ENCODE assay signal across 7 cellular contexts in the genomic region with DNA sequence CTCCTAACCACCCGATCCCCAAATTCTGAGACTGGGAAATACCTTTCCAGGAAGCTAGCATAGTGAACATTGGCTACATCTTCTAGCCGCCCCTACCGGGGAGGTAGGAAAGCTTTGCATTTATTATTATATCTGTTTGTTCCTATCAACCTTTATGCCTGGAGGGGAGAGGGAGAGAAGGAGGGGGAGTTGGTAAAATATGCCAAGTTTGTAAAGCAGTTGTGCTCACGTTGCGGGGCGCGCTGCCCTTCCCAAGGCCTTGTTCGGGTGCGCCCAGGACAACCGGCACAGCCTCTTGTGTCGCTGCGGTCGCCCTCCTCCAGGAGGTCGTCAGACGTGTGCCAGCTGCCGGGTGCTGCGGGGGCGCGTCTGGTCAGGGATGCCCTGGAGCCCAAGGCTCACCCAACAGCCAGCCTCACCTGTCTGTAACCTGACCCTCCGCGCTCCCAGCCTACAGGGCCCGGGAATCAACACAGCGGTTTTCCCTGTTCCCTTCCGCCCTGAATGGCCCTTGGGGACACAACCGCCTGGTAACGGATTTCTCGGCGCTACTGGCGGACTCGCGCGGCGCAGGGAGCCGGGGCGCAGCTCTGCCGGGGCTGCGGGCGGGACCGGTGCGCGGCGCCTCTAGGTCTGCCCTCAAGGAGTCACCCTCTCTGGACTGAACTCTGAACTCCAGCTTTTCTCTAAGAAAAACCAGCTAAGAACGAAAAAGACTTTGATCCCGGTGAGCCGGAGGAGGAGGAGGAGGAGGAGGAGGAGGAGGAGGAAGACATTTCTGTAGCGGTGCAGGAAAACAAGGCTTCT. TPM values are rescaled to one million over a fixed set of nuclear protein-coding genes. Genes with fewer than 3 reads are reported as not detected.
A peak's percentile ranks its signal among the peaks of the same experiment; 100 is the strongest.
DNase-seq lines count a peak whose midpoint lies in the region; TF ChIP-seq lines count a peak whose summit lies in the region.

No MANE protein-coding gene starts in this region.

- no peak overlapping the region for H3K4me2 ChIP-seq in MM.1S (ENCODE audit: low read depth, low read length)

- H3K4me1 ChIP-seq in HUES48 (ENCODE audit: control insufficient read depth, insufficient read depth, low read length), result peaks cover 21% of the 10 kb centered on the region
- H3K4me1 ChIP-seq in esophagus (ENCODE audit: control insufficient read depth in 2 of 2, insufficient read depth in 2 of 2, low read length in 1 of 2), result peaks cover 0 to 4% of the 10 kb centered on the region in 2 donors
- peaks cover 13% of the 10 kb centered on the region for H3K4me1 ChIP-seq in MM.1S (ENCODE audit: low read length)

- H3F3A ChIP-seq in MM.1S (ENCODE audit: insufficient read depth, low read length), result peaks cover 14% of the 10 kb centered on the region

- TF ChIP-seq CTCF in MM.1S (IDR thresholded peaks at IDR 0.05; ENCODE audit: low read length), result no peak

- peak overlapping the region; percentile 39 for H3K27ac ChIP-seq in HUES48 (ENCODE audit: low read depth, low read length)
- no peak overlapping the region for H3K27ac ChIP-seq in esophagus (ENCODE audit: low read depth in 2 of 2, low read length in 1 of 2)
- H3K27ac ChIP-seq in MM.1S (ENCODE audit: low read length), result no peak overlapping the region

- H3K27me3 ChIP-seq in HUES48 (ENCODE audit: control insufficient read depth, insufficient read depth, low read length) (peaks cover 47% of the 10 kb centered on the region), esophagus (ENCODE audit: control insufficient read depth in 1 of 2, insufficient read depth in 2 of 2, low read length in 2 of 2) (peaks cover 0 to 2% of the 10 kb centered on the region in 2 donors), MM.1S (replicated peaks; ENCODE audit: insufficient read depth, low read length) (peaks cover 8% of the 10 kb centered on the region)

- 2 to 3% methylated on average over 41 to 46 of the region's 46 CpGs for WGBS in esophagus, 2 donors

- peaks cover 16% of the 10 kb centered on the region for H3K79me2 ChIP-seq in MM.1S (ENCODE audit: low read length)

- H3K9me2 ChIP-seq in MM.1S (replicated peaks; ENCODE audit: insufficient read depth, low read length), result no peaks in the 10 kb centered on the region

- no peak overlapping the region; the same call in 1 of the 2 replicates for H3K9ac ChIP-seq in HUES48 (ENCODE audit: low read depth, low read length)
- no peak overlapping the region for H3K9ac ChIP-seq in MM.1S (ENCODE audit: low read length)

- H3K4me3 ChIP-seq in HUES48 (ENCODE audit: low read depth, low read length), result peak overlapping the region; percentile 65
- H3K4me3 ChIP-seq in esophagus (ENCODE audit: low read depth in 1 of 2, low read length in 2 of 2), result peak overlapping the region; percentile 12 to 15
- no peak overlapping the region for H3K4me3 ChIP-seq in MM.1S (ENCODE audit: low read length)

- H3K9me3 ChIP-seq in HUES48 (ENCODE audit: control insufficient read depth, insufficient read depth, low read length) (no peaks in the 10 kb centered on the region), esophagus (ENCODE audit: control insufficient read depth in 2 of 2, insufficient read depth in 1 of 2, low read depth in 1 of 2, low read length in 1 of 2) (no peaks in the 10 kb centered on the region), MM.1S (replicated peaks; ENCODE audit: insufficient read depth, low read length) (no peaks in the 10 kb centered on the region)

- H2AFZ ChIP-seq in MM.1S (ENCODE audit: low read length), result no peak overlapping the region

- no peaks in the 10 kb centered on the region for H4K20me1 ChIP-seq in MM.1S (ENCODE audit: insufficient read depth, low read length)

- DNase-seq in NCI-H510A (lab: John Stamatoyannopoulos, UW) (peak; percentile 94), retina (peak; percentile 80), MM.1S (no peak), amniotic stem cell (lab: John Stamatoyannopoulos, UW) (no peak)
- no peak for DNase-seq in stimulated activated CD4-positive, alpha-beta T cell treated with anti-CD3 and anti-CD28 coated beads, Interleukin-12 subunit alpha, Interleukin-12 subunit beta, amount 100 ng/mL, for 4 hours

- H3K36me3 ChIP-seq in HUES48 (ENCODE audit: control insufficient read depth, insufficient read depth, low read length) (no peaks in the 10 kb centered on the region), esophagus (ENCODE audit: control insufficient read depth in 2 of 2, insufficient read depth in 2 of 2, low read length in 1 of 2) (peaks cover 0 to 2% of the 10 kb centered on the region in 2 donors), MM.1S (replicated peaks; ENCODE audit: insufficient read depth, low read length) (no peaks in the 10 kb centered on the region)

RNA-seq across cellular contexts. Expression of gene OVOL2, which starts 1.1 kb away (rescaled TPM):
- 1 to 10 TPM; 4.0 to 7.3 TPM for polyA plus RNA-seq in esophagus

Comparison
In these comparisons a context has a peak if more than half of its experiments do, and no peak if none do; other contexts are left out.
1. DNase-seq: peak in NCI-H510A (single experiment) and retina (single experiment); none in stimulated activated CD4-positive, alpha-beta T cell treated with anti-CD3 and anti-CD28 coated beads, Interleukin-12 subunit alpha, Interleukin-12 subunit beta, amount 100 ng/mL, for 4 hours (single experiment), MM.1S (single experiment) and amniotic stem cell (single experiment).